In the genomic region with DNA sequence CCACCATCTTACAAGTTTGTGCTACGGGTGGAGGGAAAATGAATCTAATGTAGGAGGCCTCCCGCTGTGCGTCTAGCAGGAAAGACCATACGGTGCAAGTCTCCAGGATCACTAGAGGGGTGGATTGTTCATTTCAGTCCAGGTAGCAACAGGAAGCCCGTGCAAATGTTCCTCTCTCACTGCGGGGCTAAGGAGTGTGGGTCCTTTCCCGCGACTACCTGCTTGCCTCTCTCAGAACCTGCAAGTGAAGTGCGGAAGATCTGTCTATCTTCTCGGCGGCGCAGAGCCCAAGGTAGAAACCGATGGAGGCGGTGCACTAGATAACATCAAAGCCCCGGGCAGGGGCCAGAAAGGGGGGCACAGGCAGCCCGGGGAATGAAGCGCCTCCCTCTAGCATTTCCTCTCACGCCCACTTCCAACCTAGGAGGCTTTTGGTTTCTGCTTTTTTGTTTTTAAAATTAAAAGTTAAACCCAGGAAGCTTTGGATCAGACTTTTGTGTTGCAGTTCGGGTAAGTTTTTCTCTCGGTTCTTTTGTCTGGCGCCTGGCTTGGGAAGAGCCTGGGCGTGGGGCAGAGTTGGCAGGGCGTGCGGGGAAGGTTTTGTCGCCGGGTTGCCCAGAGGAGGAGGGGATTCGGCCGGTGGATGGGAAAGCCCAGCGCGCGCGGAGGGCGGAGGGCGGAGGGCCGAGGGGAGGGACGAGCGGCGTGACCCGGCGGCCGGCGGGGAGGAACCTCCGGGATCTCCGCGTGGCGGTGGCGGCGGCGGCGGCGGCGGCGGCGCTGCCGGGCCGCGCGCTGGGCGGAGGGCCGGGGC, we compare ENCODE assay signal across 1 cellular context.
TF ChIP-seq lines count a peak whose summit lies in the region.

No MANE protein-coding gene starts in this region.

TF ChIP-seq in HepG2, 621 proteins besides CTCF, POLR2A, EP300 and RAD21 (continued from another document and continues in another):
- TF ChIP-seq, protein P1, sequence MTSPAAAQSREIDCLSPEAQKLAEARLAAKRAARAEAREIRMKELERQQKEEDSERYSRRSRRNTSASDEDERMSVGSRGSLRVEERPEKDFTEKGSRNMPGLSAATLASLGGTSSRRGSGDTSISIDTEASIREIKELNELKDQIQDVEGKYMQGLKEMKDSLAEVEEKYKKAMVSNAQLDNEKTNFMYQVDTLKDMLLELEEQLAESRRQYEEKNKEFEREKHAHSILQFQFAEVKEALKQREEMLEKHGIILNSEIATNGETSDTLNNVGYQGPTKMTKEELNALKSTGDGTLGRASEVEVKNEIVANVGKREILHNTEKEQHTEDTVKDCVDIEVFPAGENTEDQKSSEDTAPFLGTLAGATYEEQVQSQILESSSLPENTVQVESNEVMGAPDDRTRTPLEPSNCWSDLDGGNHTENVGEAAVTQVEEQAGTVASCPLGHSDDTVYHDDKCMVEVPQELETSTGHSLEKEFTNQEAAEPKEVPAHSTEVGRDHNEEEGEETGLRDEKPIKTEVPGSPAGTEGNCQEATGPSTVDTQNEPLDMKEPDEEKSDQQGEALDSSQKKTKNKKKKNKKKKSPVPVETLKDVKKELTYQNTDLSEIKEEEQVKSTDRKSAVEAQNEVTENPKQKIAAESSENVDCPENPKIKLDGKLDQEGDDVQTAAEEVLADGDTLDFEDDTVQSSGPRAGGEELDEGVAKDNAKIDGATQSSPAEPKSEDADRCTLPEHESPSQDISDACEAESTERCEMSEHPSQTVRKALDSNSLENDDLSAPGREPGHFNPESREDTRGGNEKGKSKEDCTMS (CRISPR knock-in tag; conservative IDR thresholded peaks at IDR 0.05), result peak; percentile 80; the same call in 1 of the 2 replicates
- TF ChIP-seq, protein P2, sequence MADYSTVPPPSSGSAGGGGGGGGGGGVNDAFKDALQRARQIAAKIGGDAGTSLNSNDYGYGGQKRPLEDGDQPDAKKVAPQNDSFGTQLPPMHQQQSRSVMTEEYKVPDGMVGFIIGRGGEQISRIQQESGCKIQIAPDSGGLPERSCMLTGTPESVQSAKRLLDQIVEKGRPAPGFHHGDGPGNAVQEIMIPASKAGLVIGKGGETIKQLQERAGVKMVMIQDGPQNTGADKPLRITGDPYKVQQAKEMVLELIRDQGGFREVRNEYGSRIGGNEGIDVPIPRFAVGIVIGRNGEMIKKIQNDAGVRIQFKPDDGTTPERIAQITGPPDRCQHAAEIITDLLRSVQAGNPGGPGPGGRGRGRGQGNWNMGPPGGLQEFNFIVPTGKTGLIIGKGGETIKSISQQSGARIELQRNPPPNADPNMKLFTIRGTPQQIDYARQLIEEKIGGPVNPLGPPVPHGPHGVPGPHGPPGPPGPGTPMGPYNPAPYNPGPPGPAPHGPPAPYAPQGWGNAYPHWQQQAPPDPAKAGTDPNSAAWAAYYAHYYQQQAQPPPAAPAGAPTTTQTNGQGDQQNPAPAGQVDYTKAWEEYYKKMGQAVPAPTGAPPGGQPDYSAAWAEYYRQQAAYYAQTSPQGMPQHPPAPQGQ (CRISPR knock-in tag; IDR thresholded peaks at IDR 0.05; ENCODE audit: borderline replicate concordance), result no peak
- TF ChIP-seq ATF7 (IDR thresholded peaks at IDR 0.05) (no peak), ATF7 (CRISPR knock-in tag; IDR thresholded peaks at IDR 0.05) (no peak; the same call in 1 of the 2 replicates), NR1H2 (CRISPR knock-in tag; IDR thresholded peaks at IDR 0.05; ENCODE audit: borderline replicate concordance, low read depth) (no peak), ATF7-NPFF (CRISPR knock-in tag; IDR thresholded peaks at IDR 0.05; ENCODE audit: low read depth) (no peak; the same call in 1 of the 2 replicates), ZFP36L2 (CRISPR knock-in tag; IDR thresholded peaks at IDR 0.05) (no peak), ZNF549 (CRISPR knock-in tag; IDR thresholded peaks at IDR 0.05) (no peak), CHCHD3 (CRISPR knock-in tag; IDR thresholded peaks at IDR 0.05) (0 out of 2 replicates have a peak, but pooled peaks have one; percentile 15), U2AF2 (IDR thresholded peaks at IDR 0.05; ENCODE audit: low read depth, low read length) (no peak), CHD4 (IDR thresholded peaks at IDR 0.05; ENCODE audit: borderline replicate concordance, low read length) (no peak), ZFX (CRISPR knock-in tag; IDR thresholded peaks at IDR 0.05; ENCODE audit: low read depth) (peak; percentile 72; the same call in 1 of the 2 replicates), KLF6 (CRISPR knock-in tag; IDR thresholded peaks at IDR 0.05) (peak; percentile 57), ZNF350 (CRISPR knock-in tag; IDR thresholded peaks at IDR 0.05; ENCODE audit: borderline replicate concordance, low read depth) (peak; percentile 94), SALL2 (CRISPR knock-in tag; IDR thresholded peaks at IDR 0.05) (peak; percentile 54; the same call in 1 of the 2 replicates), ZNF235 (CRISPR knock-in tag; IDR thresholded peaks at IDR 0.05; ENCODE audit: borderline replicate concordance) (0 out of 2 replicates have a peak, but pooled peaks have one; percentile 80), ZNF543 (CRISPR knock-in tag; IDR thresholded peaks at IDR 0.05) (peak; percentile 76; the same call in 1 of the 2 replicates)
- TF ChIP-seq, protein P3, sequence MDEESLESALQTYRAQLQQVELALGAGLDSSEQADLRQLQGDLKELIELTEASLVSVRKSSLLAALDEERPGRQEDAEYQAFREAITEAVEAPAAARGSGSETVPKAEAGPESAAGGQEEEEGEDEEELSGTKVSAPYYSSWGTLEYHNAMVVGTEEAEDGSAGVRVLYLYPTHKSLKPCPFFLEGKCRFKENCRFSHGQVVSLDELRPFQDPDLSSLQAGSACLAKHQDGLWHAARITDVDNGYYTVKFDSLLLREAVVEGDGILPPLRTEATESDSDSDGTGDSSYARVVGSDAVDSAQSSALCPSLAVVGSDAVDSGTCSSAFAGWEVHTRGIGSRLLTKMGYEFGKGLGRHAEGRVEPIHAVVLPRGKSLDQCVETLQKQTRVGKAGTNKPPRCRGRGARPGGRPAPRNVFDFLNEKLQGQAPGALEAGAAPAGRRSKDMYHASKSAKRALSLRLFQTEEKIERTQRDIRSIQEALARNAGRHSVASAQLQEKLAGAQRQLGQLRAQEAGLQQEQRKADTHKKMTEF (CRISPR knock-in tag; IDR thresholded peaks at IDR 0.05), result no peak; the same call in 1 of the 2 replicates
- TF ChIP-seq, protein P4, sequence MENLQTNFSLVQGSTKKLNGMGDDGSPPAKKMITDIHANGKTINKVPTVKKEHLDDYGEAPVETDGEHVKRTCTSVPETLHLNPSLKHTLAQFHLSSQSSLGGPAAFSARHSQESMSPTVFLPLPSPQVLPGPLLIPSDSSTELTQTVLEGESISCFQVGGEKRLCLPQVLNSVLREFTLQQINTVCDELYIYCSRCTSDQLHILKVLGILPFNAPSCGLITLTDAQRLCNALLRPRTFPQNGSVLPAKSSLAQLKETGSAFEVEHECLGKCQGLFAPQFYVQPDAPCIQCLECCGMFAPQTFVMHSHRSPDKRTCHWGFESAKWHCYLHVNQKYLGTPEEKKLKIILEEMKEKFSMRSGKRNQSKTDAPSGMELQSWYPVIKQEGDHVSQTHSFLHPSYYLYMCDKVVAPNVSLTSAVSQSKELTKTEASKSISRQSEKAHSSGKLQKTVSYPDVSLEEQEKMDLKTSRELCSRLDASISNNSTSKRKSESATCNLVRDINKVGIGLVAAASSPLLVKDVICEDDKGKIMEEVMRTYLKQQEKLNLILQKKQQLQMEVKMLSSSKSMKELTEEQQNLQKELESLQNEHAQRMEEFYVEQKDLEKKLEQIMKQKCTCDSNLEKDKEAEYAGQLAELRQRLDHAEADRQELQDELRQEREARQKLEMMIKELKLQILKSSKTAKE (CRISPR knock-in tag; IDR thresholded peaks at IDR 0.05; ENCODE audit: borderline replicate concordance), result no peak; the same call in 1 of the 2 replicates
- TF ChIP-seq, protein P5, sequence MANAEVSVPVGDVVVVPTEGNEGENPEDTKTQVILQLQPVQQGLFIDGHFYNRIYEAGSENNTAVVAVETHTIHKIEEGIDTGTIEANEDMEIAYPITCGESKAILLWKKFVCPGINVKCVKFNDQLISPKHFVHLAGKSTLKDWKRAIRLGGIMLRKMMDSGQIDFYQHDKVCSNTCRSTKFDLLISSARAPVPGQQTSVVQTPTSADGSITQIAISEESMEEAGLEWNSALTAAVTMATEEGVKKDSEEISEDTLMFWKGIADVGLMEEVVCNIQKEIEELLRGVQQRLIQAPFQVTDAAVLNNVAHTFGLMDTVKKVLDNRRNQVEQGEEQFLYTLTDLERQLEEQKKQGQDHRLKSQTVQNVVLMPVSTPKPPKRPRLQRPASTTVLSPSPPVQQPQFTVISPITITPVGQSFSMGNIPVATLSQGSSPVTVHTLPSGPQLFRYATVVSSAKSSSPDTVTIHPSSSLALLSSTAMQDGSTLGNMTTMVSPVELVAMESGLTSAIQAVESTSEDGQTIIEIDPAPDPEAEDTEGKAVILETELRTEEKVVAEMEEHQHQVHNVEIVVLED (CRISPR knock-in tag; IDR thresholded peaks at IDR 0.05; ENCODE audit: borderline replicate concordance), result peak; percentile 50; the same call in 1 of the 2 replicates
- TF ChIP-seq, protein P6, sequence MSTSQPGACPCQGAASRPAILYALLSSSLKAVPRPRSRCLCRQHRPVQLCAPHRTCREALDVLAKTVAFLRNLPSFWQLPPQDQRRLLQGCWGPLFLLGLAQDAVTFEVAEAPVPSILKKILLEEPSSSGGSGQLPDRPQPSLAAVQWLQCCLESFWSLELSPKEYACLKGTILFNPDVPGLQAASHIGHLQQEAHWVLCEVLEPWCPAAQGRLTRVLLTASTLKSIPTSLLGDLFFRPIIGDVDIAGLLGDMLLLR (CRISPR knock-in tag; IDR thresholded peaks at IDR 0.05), result no peak
- TF ChIP-seq, protein P7, sequence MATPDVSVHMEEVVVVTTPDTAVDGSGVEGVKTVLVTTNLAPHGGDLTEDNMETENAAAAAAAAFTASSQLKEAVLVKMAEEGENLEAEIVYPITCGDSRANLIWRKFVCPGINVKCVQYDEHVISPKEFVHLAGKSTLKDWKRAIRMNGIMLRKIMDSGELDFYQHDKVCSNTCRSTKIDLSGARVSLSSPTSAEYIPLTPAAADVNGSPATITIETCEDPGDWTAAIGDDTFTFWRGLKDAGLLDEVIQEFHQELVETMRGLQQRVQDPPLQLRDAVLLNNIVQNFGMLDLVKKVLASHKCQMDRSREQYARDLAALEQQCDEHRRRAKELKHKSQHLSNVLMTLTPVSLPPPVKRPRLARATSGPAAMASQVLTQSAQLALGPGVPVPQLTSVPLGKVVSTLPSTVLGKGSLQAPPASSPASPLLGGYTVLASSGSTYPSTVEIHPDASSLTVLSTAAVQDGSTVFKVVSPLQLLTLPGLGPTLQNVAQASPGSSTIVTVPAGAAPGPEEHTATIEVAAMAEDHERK (CRISPR knock-in tag; IDR thresholded peaks at IDR 0.05; ENCODE audit: low read depth), result no peak
- TF ChIP-seq, protein P8, sequence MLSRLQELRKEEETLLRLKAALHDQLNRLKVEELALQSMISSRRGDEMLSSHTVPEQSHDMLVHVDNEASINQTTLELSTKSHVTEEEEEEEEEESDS (CRISPR knock-in tag; IDR thresholded peaks at IDR 0.05; ENCODE audit: borderline replicate concordance), result no peak
- TF ChIP-seq, protein P9, sequence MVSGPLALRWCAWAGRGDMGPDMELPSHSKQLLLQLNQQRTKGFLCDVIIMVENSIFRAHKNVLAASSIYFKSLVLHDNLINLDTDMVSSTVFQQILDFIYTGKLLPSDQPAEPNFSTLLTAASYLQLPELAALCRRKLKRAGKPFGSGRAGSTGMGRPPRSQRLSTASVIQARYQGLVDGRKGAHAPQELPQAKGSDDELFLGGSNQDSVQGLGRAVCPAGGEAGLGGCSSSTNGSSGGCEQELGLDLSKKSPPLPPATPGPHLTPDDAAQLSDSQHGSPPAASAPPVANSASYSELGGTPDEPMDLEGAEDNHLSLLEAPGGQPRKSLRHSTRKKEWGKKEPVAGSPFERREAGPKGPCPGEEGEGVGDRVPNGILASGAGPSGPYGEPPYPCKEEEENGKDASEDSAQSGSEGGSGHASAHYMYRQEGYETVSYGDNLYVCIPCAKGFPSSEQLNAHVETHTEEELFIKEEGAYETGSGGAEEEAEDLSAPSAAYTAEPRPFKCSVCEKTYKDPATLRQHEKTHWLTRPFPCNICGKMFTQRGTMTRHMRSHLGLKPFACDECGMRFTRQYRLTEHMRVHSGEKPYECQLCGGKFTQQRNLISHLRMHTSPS (CRISPR knock-in tag; IDR thresholded peaks at IDR 0.05; ENCODE audit: low read depth), result peak; percentile 42
- TF ChIP-seq, protein P10, sequence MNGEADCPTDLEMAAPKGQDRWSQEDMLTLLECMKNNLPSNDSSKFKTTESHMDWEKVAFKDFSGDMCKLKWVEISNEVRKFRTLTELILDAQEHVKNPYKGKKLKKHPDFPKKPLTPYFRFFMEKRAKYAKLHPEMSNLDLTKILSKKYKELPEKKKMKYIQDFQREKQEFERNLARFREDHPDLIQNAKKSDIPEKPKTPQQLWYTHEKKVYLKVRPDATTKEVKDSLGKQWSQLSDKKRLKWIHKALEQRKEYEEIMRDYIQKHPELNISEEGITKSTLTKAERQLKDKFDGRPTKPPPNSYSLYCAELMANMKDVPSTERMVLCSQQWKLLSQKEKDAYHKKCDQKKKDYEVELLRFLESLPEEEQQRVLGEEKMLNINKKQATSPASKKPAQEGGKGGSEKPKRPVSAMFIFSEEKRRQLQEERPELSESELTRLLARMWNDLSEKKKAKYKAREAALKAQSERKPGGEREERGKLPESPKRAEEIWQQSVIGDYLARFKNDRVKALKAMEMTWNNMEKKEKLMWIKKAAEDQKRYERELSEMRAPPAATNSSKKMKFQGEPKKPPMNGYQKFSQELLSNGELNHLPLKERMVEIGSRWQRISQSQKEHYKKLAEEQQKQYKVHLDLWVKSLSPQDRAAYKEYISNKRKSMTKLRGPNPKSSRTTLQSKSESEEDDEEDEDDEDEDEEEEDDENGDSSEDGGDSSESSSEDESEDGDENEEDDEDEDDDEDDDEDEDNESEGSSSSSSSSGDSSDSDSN (CRISPR knock-in tag; IDR thresholded peaks at IDR 0.05), result peak; percentile 86
